Comparison of ENCODE assay signal across 10 cellular contexts in genomic region chr11:27216268-27217149, GRCh38.
DNase-seq lines count a peak whose midpoint lies in the region; ATAC-seq, FAIRE-seq and TF ChIP-seq lines count a peak whose summit lies in the region.
"Had no signal": no experiment of that assay in that cellular context is flagged by ENCODE, and none has a peak within 500 bp of the region (broad histone marks: within the 10 kb centered on the region; RNA-seq: fewer than 3 reads in every experiment).

No MANE protein-coding gene starts in this region.

- FAIRE-seq in H54 (lab: Jason Lieb, UNC) (no peak), GM12891 (lab: Jason Lieb, UNC) (no peak)

- no peak for TF ChIP-seq CTCF in fibroblast of the aortic adventitia (IDR thresholded peaks at IDR 0.05; ENCODE audit: insufficient read depth, low read length)

- H3K36me3 Mint-ChIP-seq in stimulated activated naive B cell treated with anti-CD40 and anti-IgM and Interleukin-4, amounts not matched to agents 10 μg/mL and 1 μg/mL and 100 μg/mL, for 72 hours = no peaks in the 10 kb centered on the region
- H3K36me3 Mint-ChIP-seq: activated naive CD8-positive, alpha-beta T cell had no signal

- ATAC-seq in stimulated activated naive B cell treated with anti-CD40 and anti-IgM and Interleukin-4, amounts not matched to agents 10 μg/mL and 1 μg/mL and 100 μg/mL, for 72 hours (replicated peaks) = no peak
- no peak for ATAC-seq in HG03108 (IDR thresholded peaks at IDR 0.05; ENCODE audit: unreplicated experiment)

- H3K27ac Mint-ChIP-seq in stimulated activated naive B cell treated with anti-CD40 and anti-IgM and Interleukin-4, amounts not matched to agents 10 μg/mL and 1 μg/mL and 100 μg/mL, for 72 hours = no peak overlapping the region
- H3K27ac Mint-ChIP-seq: activated naive CD8-positive, alpha-beta T cell had no signal

- H3K4me3 ChIP-seq in fibroblast of the aortic adventitia (ENCODE audit: low read depth, low read length) = no peak overlapping the region

- H3K4me3 Mint-ChIP-seq in stimulated activated naive B cell treated with anti-CD40 and anti-IgM and Interleukin-4, amounts not matched to agents 10 μg/mL and 1 μg/mL and 100 μg/mL, for 72 hours = no peak overlapping the region
- H3K4me3 Mint-ChIP-seq: activated naive CD8-positive, alpha-beta T cell had no signal

- no peaks in the 10 kb centered on the region for H3K4me1 Mint-ChIP-seq in stimulated activated naive B cell treated with anti-CD40 and anti-IgM and Interleukin-4, amounts not matched to agents 10 μg/mL and 1 μg/mL and 100 μg/mL, for 72 hours

- no peaks in the 10 kb centered on the region for H3K9me3 Mint-ChIP-seq in stimulated activated naive B cell treated with anti-CD40 and anti-IgM and Interleukin-4, amounts not matched to agents 10 μg/mL and 1 μg/mL and 100 μg/mL, for 72 hours

- no peak for TF ChIP-seq POLR2A in H54 (IDR thresholded peaks at IDR 0.05; ENCODE audit: low read depth, low read length)
- no peak for TF ChIP-seq POLR2A in GM12891 (IDR thresholded peaks at IDR 0.05; ENCODE audit: low read depth, low read length)

- peak; percentile 70 for DNase-seq in Daoy (ENCODE audit: low read depth)
- DNase-seq in NCI-H82 (lab: John Stamatoyannopoulos, UW) = peak; percentile 96
- peak; percentile 89 for DNase-seq in fibroblast of the aortic adventitia (ENCODE audit: low read depth)
- peak; percentile 18 for DNase-seq in pons (ENCODE audit: low spot score)
- DNase-seq in H54 (ENCODE audit: insufficient read length, low spot score) = no peak
- DNase-seq in GM12891 (ENCODE audit: insufficient read length, low spot score) = no peak
- no peak for DNase-seq in stimulated activated naive B cell treated with anti-CD40 and anti-IgM and Interleukin-4, amounts not matched to agents 10 μg/mL and 1 μg/mL and 100 μg/mL, for 72 hours
- DNase-seq: stimulated activated CD4-positive, alpha-beta T cell treated with anti-CD3 and anti-CD28 coated beads, Interleukin-4, amount 100 ng/mL, for 24 hours had no signal

- peaks cover 4 to 7% of the 10 kb centered on the region in 2 donors for H3K27me3 Mint-ChIP-seq in stimulated activated naive B cell treated with anti-CD40 and anti-IgM and Interleukin-4, amounts not matched to agents 10 μg/mL and 1 μg/mL and 100 μg/mL, for 72 hours

TF ChIP-seq in GM12891, 5 proteins besides CTCF, POLR2A, EP300 and RAD21:
- TF ChIP-seq POLR2AphosphoS5 (IDR thresholded peaks at IDR 0.05; ENCODE audit: low read depth, low read length) = no peak
- TF ChIP-seq SPI1 (IDR thresholded peaks at IDR 0.05; ENCODE audit: low read depth, low read length) = no peak
- TF ChIP-seq POU2F2 (IDR thresholded peaks at IDR 0.05; ENCODE audit: low read depth, low read length) = no peak
- no peak for TF ChIP-seq TAF1 (IDR thresholded peaks at IDR 0.05; ENCODE audit: low read depth, low read length)
- no peak for TF ChIP-seq PAX5 (IDR thresholded peaks at IDR 0.05; ENCODE audit: insufficient read depth, low read length, severe bottlenecking)

Comparison
In these comparisons a context has a peak if more than half of its experiments do, and no peak if none do; other contexts are left out.
1. DNase-seq: peak in Daoy (single experiment), NCI-H82 (single experiment), fibroblast of the aortic adventitia (single experiment) and pons (single experiment); none in H54 (single experiment), GM12891 (single experiment) and stimulated activated naive B cell treated with anti-CD40 and anti-IgM and Interleukin-4, amounts not matched to agents 10 μg/mL and 1 μg/mL and 100 μg/mL, for 72 hours (single experiment).